Comparison of ENCODE assay signal across 8 cellular contexts in the genomic region with DNA sequence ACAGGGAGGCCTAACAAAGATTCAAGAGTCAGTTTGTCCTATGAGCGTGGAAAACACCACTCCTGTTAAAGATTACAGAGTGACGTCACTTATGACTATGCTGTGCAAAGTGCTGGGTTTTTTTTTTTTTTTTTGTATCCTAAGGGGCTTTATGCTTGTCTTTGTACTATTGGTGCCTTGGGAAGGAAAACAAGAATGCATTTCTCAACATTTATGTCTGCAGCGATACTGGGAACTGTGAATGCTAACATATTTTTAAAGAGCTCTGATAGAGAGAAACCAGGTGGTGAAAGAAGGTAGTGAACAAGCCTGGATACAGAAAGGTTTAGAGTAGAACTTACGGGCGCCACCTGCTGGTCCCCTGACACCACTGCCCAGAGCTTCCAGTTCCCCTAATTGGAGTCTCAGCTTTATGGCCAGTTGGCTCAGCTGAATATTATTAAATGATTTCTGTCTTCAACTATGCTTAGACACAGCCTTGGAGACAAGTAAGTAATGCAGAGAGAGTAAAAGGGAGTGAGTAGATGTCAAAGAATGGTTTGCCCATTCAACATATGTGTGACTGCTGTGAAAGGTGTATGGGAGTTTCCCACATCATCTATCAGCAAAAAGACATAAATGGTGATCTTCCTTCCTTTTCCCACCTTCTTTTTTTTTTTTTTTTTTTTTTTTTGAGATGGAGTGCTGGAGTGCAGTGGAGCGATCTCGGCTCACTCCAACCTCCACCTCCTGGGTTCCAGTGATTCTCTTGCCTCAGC.
DNase-seq lines count a peak whose midpoint lies in the region; ATAC-seq and TF ChIP-seq lines count a peak whose summit lies in the region.

No MANE protein-coding gene starts in this region.

- no peaks in the 10 kb centered on the region for H3K27me3 ChIP-seq in heart left ventricle

- 25 to 30% (median 29%) methylated on average over 7 of the region's 7 CpGs for WGBS in heart left ventricle, 4 donors

- H3K27ac Mint-ChIP-seq in activated naive CD8-positive, alpha-beta T cell treated with anti-CD3 and anti-CD28 coated beads, Interleukin-2, amount 10 ng/mL, durations not matched to agents 7 days and 5 days: no peak overlapping the region

- intact Hi-C loops in heart left ventricle (cut with DNase I): loop anchor here (1.0 to 10.0 kb wide), 14 partner anchors 280 to 1215 kb away; no protein-coding TSS in a partner anchor

- DNase-seq in NCI-H1092 (lab: John Stamatoyannopoulos, UW) (peak; percentile 70), SW480 (ENCODE audit: low spot score) (peak; percentile 89), heart left ventricle (peak; percentile 69 to 86 (median 80)), renal cortical epithelial cell (ENCODE audit: low read depth) (peak; percentile 90), cortex of kidney (lab: John Stamatoyannopoulos, UW) (no peak)
- DNase-seq in activated naive CD8-positive, alpha-beta T cell treated with anti-CD3 and anti-CD28 coated beads, Interleukin-2, amount 10 ng/mL, durations not matched to agents 7 days and 5 days: peak; percentile 78

- peaks cover 4% of the 10 kb centered on the region for H3K4me1 Mint-ChIP-seq in activated naive CD8-positive, alpha-beta T cell treated with anti-CD3 and anti-CD28 coated beads, Interleukin-2, amount 10 ng/mL, durations not matched to agents 7 days and 5 days

- peak; percentile 99 for ATAC-seq in HG02610 (IDR thresholded peaks at IDR 0.05; ENCODE audit: unreplicated experiment)
- ATAC-seq in activated naive CD8-positive, alpha-beta T cell treated with anti-CD3 and anti-CD28 coated beads, Interleukin-2, amount 10 ng/mL, durations not matched to agents 7 days and 5 days (ENCODE audit: low read depth): peak; percentile 97
- ATAC-seq in heart left ventricle: peak; percentile 89 to 97 (median 94)

- TF ChIP-seq CTCF in GM12874 (IDR thresholded peaks at IDR 0.05; ENCODE audit: insufficient read depth, low read depth, low read length) (peak; percentile 90), heart left ventricle (IDR thresholded peaks at IDR 0.05) (peak; percentile 85 to 97 (median 90))

- H3K4me3 Mint-ChIP-seq in activated naive CD8-positive, alpha-beta T cell treated with anti-CD3 and anti-CD28 coated beads, Interleukin-2, amount 10 ng/mL, durations not matched to agents 7 days and 5 days: peak overlapping the region; percentile 14

- peaks cover 9% of the 10 kb centered on the region for H3K36me3 Mint-ChIP-seq in activated naive CD8-positive, alpha-beta T cell treated with anti-CD3 and anti-CD28 coated beads, Interleukin-2, amount 10 ng/mL, durations not matched to agents 7 days and 5 days

- no peaks in the 10 kb centered on the region for H3K9me3 ChIP-seq in heart left ventricle

- H3K4me1 ChIP-seq in heart left ventricle: peaks cover 0 to 7% (median 0%) of the 10 kb centered on the region in 12 donors

- POLR2A ChIA-PET in activated naive CD8-positive, alpha-beta T cell treated with anti-CD3 and anti-CD28 coated beads, Interleukin-2, amount 10 ng/mL, durations not matched to agents 7 days and 5 days (lab: Charles Lee): interaction anchor here (0.6 to 0.7 kb wide), 5 partner anchors 11 to 324 kb away, joined by 3 to 4 read pairs (median 3); no protein-coding TSS in a partner anchor

- no peaks in the 10 kb centered on the region for H3K27me3 Mint-ChIP-seq in activated naive CD8-positive, alpha-beta T cell treated with anti-CD3 and anti-CD28 coated beads, Interleukin-2, amount 10 ng/mL, durations not matched to agents 7 days and 5 days

- peak overlapping the region in 1 of 12 donors; percentile 27 for H3K4me3 ChIP-seq in heart left ventricle

- no peak for TF ChIP-seq POLR2A in heart left ventricle (IDR thresholded peaks at IDR 0.05)

- no peak overlapping the region for H3K27ac ChIP-seq in heart left ventricle

- H3K36me3 ChIP-seq in heart left ventricle: no peaks in the 10 kb centered on the region

- peaks cover 4% of the 10 kb centered on the region for H3K9me3 Mint-ChIP-seq in activated naive CD8-positive, alpha-beta T cell treated with anti-CD3 and anti-CD28 coated beads, Interleukin-2, amount 10 ng/mL, durations not matched to agents 7 days and 5 days
